In genomic region chr11:19714093-19714386, GRCh38 we compare ENCODE assay signal across 9 cellular contexts. TPM values are rescaled to one million over a fixed set of nuclear protein-coding genes. Genes with fewer than 3 reads are reported as not detected.
DNase-seq lines count a peak whose midpoint lies in the region; ATAC-seq and TF ChIP-seq lines count a peak whose summit lies in the region.
"Had no signal": no experiment of that assay in that cellular context is flagged by ENCODE, and none has a peak within 500 bp of the region (broad histone marks: within the 10 kb centered on the region; RNA-seq: fewer than 3 reads in every experiment).

No MANE protein-coding gene starts in this region.

- peak overlapping the region; percentile 62 for H3K4me3 ChIP-seq in HUES48 (ENCODE audit: low read depth, low read length)

- H3K27ac Mint-ChIP-seq in chondrocyte (ENCODE audit: unreplicated experiment) (peak overlapping the region; percentile 98), naive B cell (no peak overlapping the region)

- no peak for TF ChIP-seq CTCF in chondrocyte (IDR thresholded peaks at IDR 0.05)

- H3K27me3 ChIP-seq in HUES48 (ENCODE audit: control insufficient read depth, insufficient read depth, low read length): peaks cover 59% of the 10 kb centered on the region

- DNase-seq in ACHN (peak; percentile 41), chondrocyte (ENCODE audit: low spot score) (no peak), naive B cell (no peak)
- no peak for DNase-seq in stimulated activated CD4-positive, alpha-beta T cell treated with anti-CD3 and anti-CD28 coated beads, Interleukin-4, amount 100 ng/mL, for 4 hours
- DNase-seq: NCI-H2081 had no signal

- no peak overlapping the region for H3K9ac ChIP-seq in HUES48 (ENCODE audit: low read depth, low read length)

- no peak overlapping the region for H3K27ac ChIP-seq in HUES48 (ENCODE audit: low read depth, low read length)

- peaks cover 17% of the 10 kb centered on the region for H3K4me1 ChIP-seq in HUES48 (ENCODE audit: control insufficient read depth, insufficient read depth, low read length)

- H3K36me3 ChIP-seq in HUES48 (ENCODE audit: control insufficient read depth, insufficient read depth, low read length): no peaks in the 10 kb centered on the region

- in situ Hi-C loops in ACHN (cut with HindIII; ENCODE audit: low pct_ligation_motif_present, low pct_unique_long_range_greater_than_20kb, low sequenced_read_pairs): no loop called here

- H3K36me3 Mint-ChIP-seq in chondrocyte (ENCODE audit: low read depth) (no peaks in the 10 kb centered on the region), naive B cell (peaks cover 0 to 8% of the 10 kb centered on the region in 2 donors)

- H3K4me1 Mint-ChIP-seq in chondrocyte (ENCODE audit: low read depth) (peaks cover 62% of the 10 kb centered on the region), naive B cell (peaks cover 23 to 27% (median 25%) of the 10 kb centered on the region in 3 donors)

- H3K4me3 Mint-ChIP-seq in chondrocyte (ENCODE audit: unreplicated experiment) (peak overlapping the region; percentile 97), naive B cell (peak overlapping the region; percentile 85 to 95 (median 90))

- H3K27me3 Mint-ChIP-seq in chondrocyte (ENCODE audit: low read depth): no peaks in the 10 kb centered on the region
- peaks cover 31 to 65% (median 56%) of the 10 kb centered on the region in 3 donors for H3K27me3 Mint-ChIP-seq in naive B cell

- no peaks in the 10 kb centered on the region for H3K9me3 Mint-ChIP-seq in chondrocyte (ENCODE audit: low read depth)
- H3K9me3 Mint-ChIP-seq in naive B cell: no peaks in the 10 kb centered on the region

- no peaks in the 10 kb centered on the region for H3K9me3 ChIP-seq in HUES48 (ENCODE audit: control insufficient read depth, insufficient read depth, low read length)

- ATAC-seq in naive B cell (ENCODE audit: low read depth in 2 of 2): no peak
- no peak for ATAC-seq in HG03439 (IDR thresholded peaks at IDR 0.05; ENCODE audit: unreplicated experiment)
- no peak for ATAC-seq in HG03108 (IDR thresholded peaks at IDR 0.05; ENCODE audit: unreplicated experiment)
- no peak for ATAC-seq in GM18868 (IDR thresholded peaks at IDR 0.05; ENCODE audit: unreplicated experiment)

RNA-seq across cellular contexts. Expression of gene NAV2, which starts 1.4 kb away (rescaled TPM):
- total RNA-seq in chondrocyte: 87.0 to 119 TPM (median 90.2 TPM) in 3 replicates
- 1 to 10 TPM in 1 of 6 donors, under 1 TPM in 2, not detected in 3; 0.90 to 3.2 (median 0.94) TPM for polyA plus RNA-seq in naive B cell (ENCODE audit: low read depth in 6 of 6)
